Comparison of ENCODE assay signal across 2 cellular contexts in the genomic region with DNA sequence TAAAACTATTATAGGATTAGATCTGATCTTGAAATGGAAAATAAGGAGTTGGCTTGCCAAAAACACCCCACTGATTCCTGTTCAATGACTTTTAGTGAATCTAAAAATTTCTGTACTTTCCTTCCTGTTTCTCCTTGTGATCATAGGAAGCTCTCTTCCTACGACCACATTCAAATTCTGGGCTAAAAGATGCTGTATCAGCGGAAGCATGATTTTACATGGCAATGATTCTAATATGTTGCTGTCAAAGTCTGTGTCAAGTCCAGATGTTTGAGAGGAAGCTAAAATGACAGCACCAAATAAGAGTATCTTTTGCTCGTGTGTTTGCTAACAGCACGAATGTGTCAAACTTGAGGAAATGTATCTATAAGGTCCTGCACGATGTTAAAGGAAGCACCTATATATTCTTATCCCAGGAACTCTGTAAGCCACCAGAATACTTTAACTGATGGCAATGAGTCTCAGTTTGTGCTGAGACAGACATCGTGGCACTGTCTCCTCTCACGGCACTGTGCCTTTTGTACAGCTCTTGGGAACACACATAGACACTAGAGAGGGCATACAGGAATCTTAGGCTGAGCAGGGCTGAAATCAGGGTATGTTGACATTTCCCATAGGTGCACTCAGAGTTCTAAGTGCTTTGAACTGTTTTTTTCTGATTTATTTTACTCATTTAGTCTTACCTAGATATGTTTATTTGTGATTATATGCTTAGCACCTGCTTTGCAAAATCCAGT.
TF ChIP-seq lines count a peak whose summit lies in the region.

No MANE protein-coding gene starts in this region.

TF ChIP-seq in IMR-90, 13 proteins besides CTCF, POLR2A, EP300 and RAD21:
- TF ChIP-seq ELK1 (IDR thresholded peaks at IDR 0.05; ENCODE audit: borderline replicate concordance, low read depth, low read length) (no peak), MAZ (IDR thresholded peaks at IDR 0.05; ENCODE audit: borderline replicate concordance, low read depth, low read length) (no peak), MAFK (IDR thresholded peaks at IDR 0.05; ENCODE audit: low read depth, low read length) (0 out of 2 replicates have a peak, but pooled peaks have one; percentile 19), CHD1 (IDR thresholded peaks at IDR 0.05; ENCODE audit: low read depth, low read length) (no peak), USF2 (IDR thresholded peaks at IDR 0.05; ENCODE audit: low read depth, low read length) (no peak), SMC3 (IDR thresholded peaks at IDR 0.05; ENCODE audit: low read depth, low read length) (no peak)

TF ChIP-seq in K562, 482 proteins besides CTCF, POLR2A, EP300 and RAD21:
- TF ChIP-seq, protein P1, sequence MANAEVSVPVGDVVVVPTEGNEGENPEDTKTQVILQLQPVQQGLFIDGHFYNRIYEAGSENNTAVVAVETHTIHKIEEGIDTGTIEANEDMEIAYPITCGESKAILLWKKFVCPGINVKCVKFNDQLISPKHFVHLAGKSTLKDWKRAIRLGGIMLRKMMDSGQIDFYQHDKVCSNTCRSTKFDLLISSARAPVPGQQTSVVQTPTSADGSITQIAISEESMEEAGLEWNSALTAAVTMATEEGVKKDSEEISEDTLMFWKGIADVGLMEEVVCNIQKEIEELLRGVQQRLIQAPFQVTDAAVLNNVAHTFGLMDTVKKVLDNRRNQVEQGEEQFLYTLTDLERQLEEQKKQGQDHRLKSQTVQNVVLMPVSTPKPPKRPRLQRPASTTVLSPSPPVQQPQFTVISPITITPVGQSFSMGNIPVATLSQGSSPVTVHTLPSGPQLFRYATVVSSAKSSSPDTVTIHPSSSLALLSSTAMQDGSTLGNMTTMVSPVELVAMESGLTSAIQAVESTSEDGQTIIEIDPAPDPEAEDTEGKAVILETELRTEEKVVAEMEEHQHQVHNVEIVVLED (CRISPR knock-in tag; IDR thresholded peaks at IDR 0.05), result no peak
- TF ChIP-seq NCOA4 (IDR thresholded peaks at IDR 0.05; ENCODE audit: partially characterized antibody) (no peak), ATF1 (CRISPR knock-in tag; IDR thresholded peaks at IDR 0.05) (no peak), ATF1 (tag; IDR thresholded peaks at IDR 0.05) (no peak), EWSR1 (IDR thresholded peaks at IDR 0.05; ENCODE audit: borderline replicate concordance, low read depth, partially characterized antibody) (no peak), MAFG (tag; conservative IDR thresholded peaks at IDR 0.05) (peak; percentile 38), ZNF316 (IDR thresholded peaks at IDR 0.05) (peak; percentile 83), GTF2A2 (tag; IDR thresholded peaks at IDR 0.05) (no peak), HLTF (IDR thresholded peaks at IDR 0.05) (no peak), C11orf30 (IDR thresholded peaks at IDR 0.05; ENCODE audit: low read depth) (peak; percentile 66), MAFF (IDR thresholded peaks at IDR 0.05; ENCODE audit: low read length) (peak; percentile 12; the same call in 1 of the 2 replicates), ESRRB (CRISPR knock-in tag; IDR thresholded peaks at IDR 0.05; ENCODE audit: borderline replicate concordance) (no peak), E2F3 (CRISPR knock-in tag; IDR thresholded peaks at IDR 0.05) (no peak), KLF16 (IDR thresholded peaks at IDR 0.05) (no peak), CREM (IDR thresholded peaks at IDR 0.05; ENCODE audit: low read depth) (no peak), ZBTB8A (IDR thresholded peaks at IDR 0.05; ENCODE audit: partially characterized antibody) (no peak), MAX (CRISPR knock-in tag; IDR thresholded peaks at IDR 0.05) (no peak), XRCC3 (IDR thresholded peaks at IDR 0.05) (no peak), NELFE (IDR thresholded peaks at IDR 0.05; ENCODE audit: insufficient read depth, insufficient read length) (no peak)
- TF ChIP-seq, protein P2, sequence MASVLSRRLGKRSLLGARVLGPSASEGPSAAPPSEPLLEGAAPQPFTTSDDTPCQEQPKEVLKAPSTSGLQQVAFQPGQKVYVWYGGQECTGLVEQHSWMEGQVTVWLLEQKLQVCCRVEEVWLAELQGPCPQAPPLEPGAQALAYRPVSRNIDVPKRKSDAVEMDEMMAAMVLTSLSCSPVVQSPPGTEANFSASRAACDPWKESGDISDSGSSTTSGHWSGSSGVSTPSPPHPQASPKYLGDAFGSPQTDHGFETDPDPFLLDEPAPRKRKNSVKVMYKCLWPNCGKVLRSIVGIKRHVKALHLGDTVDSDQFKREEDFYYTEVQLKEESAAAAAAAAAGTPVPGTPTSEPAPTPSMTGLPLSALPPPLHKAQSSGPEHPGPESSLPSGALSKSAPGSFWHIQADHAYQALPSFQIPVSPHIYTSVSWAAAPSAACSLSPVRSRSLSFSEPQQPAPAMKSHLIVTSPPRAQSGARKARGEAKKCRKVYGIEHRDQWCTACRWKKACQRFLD (CRISPR knock-in tag; IDR thresholded peaks at IDR 0.05), result no peak
